1 cellular context compared by ENCODE assay signal in genomic region chr20:5126512-5127203, GRCh38.
TF ChIP-seq lines count a peak whose summit lies in the region.

Gene CDS2, plus strand, starts transcription at chr20:5127008. Its CDS starts 85 bp downstream, at chr20:5127093.

TF ChIP-seq in HepG2, 621 proteins besides CTCF, POLR2A, EP300 and RAD21 (continued from another document and continues in another):
- TF ChIP-seq, protein P1, sequence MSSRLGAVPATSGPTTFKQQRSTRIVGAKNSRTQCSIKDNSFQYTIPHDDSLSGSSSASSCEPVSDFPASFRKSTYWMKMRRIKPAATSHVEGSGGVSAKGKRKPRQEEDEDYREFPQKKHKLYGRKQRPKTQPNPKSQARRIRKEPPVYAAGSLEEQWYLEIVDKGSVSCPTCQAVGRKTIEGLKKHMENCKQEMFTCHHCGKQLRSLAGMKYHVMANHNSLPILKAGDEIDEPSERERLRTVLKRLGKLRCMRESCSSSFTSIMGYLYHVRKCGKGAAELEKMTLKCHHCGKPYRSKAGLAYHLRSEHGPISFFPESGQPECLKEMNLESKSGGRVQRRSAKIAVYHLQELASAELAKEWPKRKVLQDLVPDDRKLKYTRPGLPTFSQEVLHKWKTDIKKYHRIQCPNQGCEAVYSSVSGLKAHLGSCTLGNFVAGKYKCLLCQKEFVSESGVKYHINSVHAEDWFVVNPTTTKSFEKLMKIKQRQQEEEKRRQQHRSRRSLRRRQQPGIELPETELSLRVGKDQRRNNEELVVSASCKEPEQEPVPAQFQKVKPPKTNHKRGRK (CRISPR knock-in tag; IDR thresholded peaks at IDR 0.05) = no peak; the same call in 1 of the 2 replicates
- TF ChIP-seq PHF21A (CRISPR knock-in tag; IDR thresholded peaks at IDR 0.05) (peak; percentile 90), KMT2B (CRISPR knock-in tag; IDR thresholded peaks at IDR 0.05) (peak; percentile 77), MLXIP (CRISPR knock-in tag; IDR thresholded peaks at IDR 0.05; ENCODE audit: borderline replicate concordance) (no peak), ZBTB7A (CRISPR knock-in tag; IDR thresholded peaks at IDR 0.05) (no peak), JUN (CRISPR knock-in tag; IDR thresholded peaks at IDR 0.05) (no peak; the same call in 1 of the 2 replicates), ATF7-NPFF (CRISPR knock-in tag; IDR thresholded peaks at IDR 0.05; ENCODE audit: low read depth) (no peak), ZNF441 (CRISPR knock-in tag; IDR thresholded peaks at IDR 0.05; ENCODE audit: borderline replicate concordance) (0 out of 2 replicates have a peak, but pooled peaks have one; percentile 12), ZNF646 (CRISPR knock-in tag; IDR thresholded peaks at IDR 0.05) (no peak), NFYC (CRISPR knock-in tag; IDR thresholded peaks at IDR 0.05) (peak; percentile 93), THYN1 (CRISPR knock-in tag; IDR thresholded peaks at IDR 0.05; ENCODE audit: borderline replicate concordance, low read depth) (no peak; the same call in 1 of the 2 replicates), ZNF570 (CRISPR knock-in tag; IDR thresholded peaks at IDR 0.05; ENCODE audit: borderline replicate concordance) (no peak), HINFP (CRISPR knock-in tag; IDR thresholded peaks at IDR 0.05; ENCODE audit: low read depth) (peak; percentile 92; the same call in 1 of the 2 replicates), E2F2 (CRISPR knock-in tag; IDR thresholded peaks at IDR 0.05; ENCODE audit: borderline replicate concordance) (0 out of 2 replicates have a peak, but pooled peaks have one; percentile 73), SMYD3 (CRISPR knock-in tag; IDR thresholded peaks at IDR 0.05) (peak; percentile 99), ZNF83 (CRISPR knock-in tag; IDR thresholded peaks at IDR 0.05; ENCODE audit: borderline replicate concordance) (no peak; the same call in 1 of the 2 replicates), ZNF318 (CRISPR knock-in tag; IDR thresholded peaks at IDR 0.05) (no peak), SNAPC2 (CRISPR knock-in tag; IDR thresholded peaks at IDR 0.05) (peak; percentile 96), ZNF572 (CRISPR knock-in tag; IDR thresholded peaks at IDR 0.05) (no peak), TRIM24 (CRISPR knock-in tag; IDR thresholded peaks at IDR 0.05) (no peak), SP140L (CRISPR knock-in tag; IDR thresholded peaks at IDR 0.05; ENCODE audit: borderline replicate concordance) (0 out of 2 replicates have a peak, but pooled peaks have one; percentile 26), ZNF205 (CRISPR knock-in tag; IDR thresholded peaks at IDR 0.05) (peak; percentile 77), ZNF446 (CRISPR knock-in tag; IDR thresholded peaks at IDR 0.05) (0 out of 2 replicates have a peak, but pooled peaks have one; percentile 97)
- TF ChIP-seq, protein P2, sequence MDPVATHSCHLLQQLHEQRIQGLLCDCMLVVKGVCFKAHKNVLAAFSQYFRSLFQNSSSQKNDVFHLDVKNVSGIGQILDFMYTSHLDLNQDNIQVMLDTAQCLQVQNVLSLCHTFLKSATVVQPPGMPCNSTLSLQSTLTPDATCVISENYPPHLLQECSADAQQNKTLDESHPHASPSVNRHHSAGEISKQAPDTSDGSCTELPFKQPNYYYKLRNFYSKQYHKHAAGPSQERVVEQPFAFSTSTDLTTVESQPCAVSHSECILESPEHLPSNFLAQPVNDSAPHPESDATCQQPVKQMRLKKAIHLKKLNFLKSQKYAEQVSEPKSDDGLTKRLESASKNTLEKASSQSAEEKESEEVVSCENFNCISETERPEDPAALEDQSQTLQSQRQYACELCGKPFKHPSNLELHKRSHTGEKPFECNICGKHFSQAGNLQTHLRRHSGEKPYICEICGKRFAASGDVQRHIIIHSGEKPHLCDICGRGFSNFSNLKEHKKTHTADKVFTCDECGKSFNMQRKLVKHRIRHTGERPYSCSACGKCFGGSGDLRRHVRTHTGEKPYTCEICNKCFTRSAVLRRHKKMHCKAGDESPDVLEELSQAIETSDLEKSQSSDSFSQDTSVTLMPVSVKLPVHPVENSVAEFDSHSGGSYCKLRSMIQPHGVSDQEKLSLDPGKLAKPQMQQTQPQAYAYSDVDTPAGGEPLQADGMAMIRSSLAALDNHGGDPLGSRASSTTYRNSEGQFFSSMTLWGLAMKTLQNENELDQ (CRISPR knock-in tag; IDR thresholded peaks at IDR 0.05; ENCODE audit: borderline replicate concordance) = no peak
